ENCODE assay signal across 21 cellular contexts in the genomic region with DNA sequence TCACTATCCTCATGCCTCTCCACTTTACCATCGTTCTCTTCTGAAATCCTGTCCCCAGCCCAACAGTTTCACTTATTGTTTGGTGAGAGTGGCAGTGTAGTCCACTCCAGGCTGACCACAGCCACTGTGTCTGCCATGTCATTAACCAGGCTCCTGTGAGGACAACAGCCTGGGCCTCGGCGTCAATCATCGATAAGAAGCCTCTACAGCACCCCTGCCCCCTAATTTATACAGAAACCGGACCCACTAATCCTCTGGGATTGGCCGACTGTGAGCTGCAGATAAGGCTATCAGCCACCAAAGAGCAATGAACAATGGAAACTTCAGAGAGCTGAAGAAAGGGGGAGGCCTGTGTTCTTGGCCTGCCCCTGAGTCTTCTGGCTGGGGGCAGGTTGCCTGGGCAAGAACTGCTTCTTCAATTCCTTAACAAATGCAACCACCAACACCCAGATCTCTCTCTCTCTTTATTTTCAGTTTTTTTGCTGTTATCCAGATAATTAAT. TPM values are rescaled to one million over a fixed set of nuclear protein-coding genes. Genes with fewer than 3 reads are reported as not detected.
DNase-seq lines count a peak whose midpoint lies in the region; ATAC-seq and TF ChIP-seq lines count a peak whose summit lies in the region.
"Had no signal": no experiment of that assay in that cellular context is flagged by ENCODE, and none has a peak within 500 bp of the region (broad histone marks: within the 10 kb centered on the region; RNA-seq: fewer than 3 reads in every experiment).

No MANE protein-coding gene starts in this region.

- H2AFZ ChIP-seq in SU-DHL-6 (ENCODE audit: low read depth, low read length, severe bottlenecking): no peak overlapping the region

- no peak for TF ChIP-seq EP300 in esophagus muscularis mucosa (IDR thresholded peaks at IDR 0.05)
- no peak for TF ChIP-seq EP300 in stomach (IDR thresholded peaks at IDR 0.05)

- CTCF ChIA-PET in activated CD8-positive, alpha-beta T cell treated with anti-CD3 and anti-CD28 coated beads, Interleukin-2, amount 10 ng/mL, durations not matched to agents 7 days and 5 days (lab: Charles Lee): no interaction called here
- CTCF ChIA-PET in activated CD8-positive, alpha-beta T cell treated with anti-CD3 and anti-CD28 coated beads for 36 hours (lab: Charles Lee): interaction anchor here (2.6 kb wide), 1 partner anchor 49 kb away, joined by 7 read pairs; no protein-coding TSS in a partner anchor

- WGBS in esophagus muscularis mucosa: 70% methylated on average over 6 of the region's 6 CpGs
- WGBS in stomach, 5 donors: 27 to 41% (median 36%) methylated on average over 6 of the region's 6 CpGs

- H3K27ac ChIP-seq in SU-DHL-6 (ENCODE audit: low read depth, low read length): 0 out of 2 replicates have a peak overlapping the region, but pooled peaks have one; percentile 2
- H3K27ac ChIP-seq in esophagus muscularis mucosa (replicated peaks in 1 of 4): peak overlapping the region in 3 of 4 donors; percentile 24 to 50 (median 36)
- peak overlapping the region; percentile 28 to 75 (median 69) for H3K27ac ChIP-seq in stomach
- H3K27ac ChIP-seq: ovary had no signal

- H3K9me2 ChIP-seq in SU-DHL-6 (replicated peaks; ENCODE audit: insufficient read depth, low read length): no peaks in the 10 kb centered on the region

- H3K36me3 ChIP-seq in SU-DHL-6 (ENCODE audit: low read length) (no peaks in the 10 kb centered on the region), esophagus muscularis mucosa (peaks cover 13 to 86% (median 75%) of the 10 kb centered on the region in 4 donors), stomach (peaks cover 42 to 78% (median 76%) of the 10 kb centered on the region in 4 donors)
- H3K36me3 ChIP-seq: ovary had no signal

- H3K27ac Mint-ChIP-seq in activated CD8-positive, alpha-beta T cell treated with anti-CD3 and anti-CD28 coated beads, Interleukin-2, amount 10 ng/mL, durations not matched to agents 7 days and 5 days: peak overlapping the region; percentile 5
- H3K27ac Mint-ChIP-seq in activated CD8-positive, alpha-beta T cell treated with anti-CD3 and anti-CD28 coated beads for 36 hours: no peak overlapping the region
- H3K27ac Mint-ChIP-seq: activated B cell treated with CpG ODN at 0.5 μM for 24 hours; activated naive CD8-positive, alpha-beta T cell; stimulated activated naive CD8-positive, alpha-beta T cell treated with anti-CD3 and anti-CD28 coated beads, Interleukin-15, Interleukin-2, amounts not matched to agents 100 ng/mL and 50 ng/mL, for 24 hours had no signal

- H3K4me1 ChIP-seq in esophagus muscularis mucosa (peaks cover 0 to 29% (median 18%) of the 10 kb centered on the region in 4 donors), stomach (peaks cover 29 to 54% (median 37%) of the 10 kb centered on the region in 4 donors)

- no peaks in the 10 kb centered on the region for H4K20me1 ChIP-seq in SU-DHL-6 (ENCODE audit: low read depth, low read length)

- peaks cover 4% of the 10 kb centered on the region for H3K4me1 Mint-ChIP-seq in activated CD8-positive, alpha-beta T cell treated with anti-CD3 and anti-CD28 coated beads, Interleukin-2, amount 10 ng/mL, durations not matched to agents 7 days and 5 days (ENCODE audit: low read depth)
- H3K4me1 Mint-ChIP-seq in activated CD8-positive, alpha-beta T cell treated with anti-CD3 and anti-CD28 coated beads for 36 hours (ENCODE audit: low read depth): peaks cover 10% of the 10 kb centered on the region

- intact Hi-C loops in activated CD8-positive, alpha-beta T cell treated with anti-CD3 and anti-CD28 coated beads for 36 hours (cut with micrococcal nuclease): no loop called here
- intact Hi-C loops in esophagus muscularis mucosa (cut with DNase I): no loop called here
- intact Hi-C loops in stomach (cut with DNase I; ENCODE audit: low total_unique reads): no loop called here

- TF ChIP-seq POLR2A in esophagus muscularis mucosa (IDR thresholded peaks at IDR 0.05; ENCODE audit: low read depth) (no peak), stomach (IDR thresholded peaks at IDR 0.05) (no peak)

- no peaks in the 10 kb centered on the region for H3K79me2 ChIP-seq in SU-DHL-6 (ENCODE audit: insufficient read depth, low read length)

- no peak overlapping the region for H3K4me3 Mint-ChIP-seq in activated CD8-positive, alpha-beta T cell treated with anti-CD3 and anti-CD28 coated beads, Interleukin-2, amount 10 ng/mL, durations not matched to agents 7 days and 5 days
- H3K4me3 Mint-ChIP-seq in activated CD8-positive, alpha-beta T cell treated with anti-CD3 and anti-CD28 coated beads for 36 hours: no peak overlapping the region
- H3K4me3 Mint-ChIP-seq: activated B cell treated with CpG ODN at 0.5 μM for 24 hours; activated naive CD8-positive, alpha-beta T cell; CD4-positive, alpha-beta memory T cell; stimulated activated naive CD8-positive, alpha-beta T cell treated with anti-CD3 and anti-CD28 coated beads, Interleukin-15, Interleukin-2, amounts not matched to agents 100 ng/mL and 50 ng/mL, for 24 hours had no signal

- no peak overlapping the region for H3K9ac ChIP-seq in SU-DHL-6 (ENCODE audit: low read length)

- no peaks in the 10 kb centered on the region for H3F3A ChIP-seq in SU-DHL-6 (ENCODE audit: insufficient read depth)

- H3K27me3 ChIP-seq in SU-DHL-6 (ENCODE audit: low read length) (no peaks in the 10 kb centered on the region), esophagus muscularis mucosa (no peaks in the 10 kb centered on the region), stomach (no peaks in the 10 kb centered on the region)
- H3K27me3 ChIP-seq: ovary had no signal

- no peaks in the 10 kb centered on the region for H3K9me3 Mint-ChIP-seq in activated CD8-positive, alpha-beta T cell treated with anti-CD3 and anti-CD28 coated beads, Interleukin-2, amount 10 ng/mL, durations not matched to agents 7 days and 5 days (ENCODE audit: insufficient read depth)
- no peaks in the 10 kb centered on the region for H3K9me3 Mint-ChIP-seq in activated CD8-positive, alpha-beta T cell treated with anti-CD3 and anti-CD28 coated beads for 36 hours
- H3K9me3 Mint-ChIP-seq: activated B cell treated with CpG ODN at 0.5 μM for 24 hours; CD4-positive, alpha-beta memory T cell; stimulated activated naive CD8-positive, alpha-beta T cell treated with anti-CD3 and anti-CD28 coated beads, Interleukin-15, Interleukin-2, amounts not matched to agents 100 ng/mL and 50 ng/mL, for 24 hours had no signal

- TF ChIP-seq CTCF in activated CD8-positive, alpha-beta T cell treated with anti-CD3 and anti-CD28 coated beads for 36 hours (IDR thresholded peaks at IDR 0.05): no peak
- TF ChIP-seq CTCF in SU-DHL-6 (IDR thresholded peaks at IDR 0.05; ENCODE audit: insufficient read depth, low read length, poor library complexity, severe bottlenecking): no peak
- TF ChIP-seq CTCF in esophagus muscularis mucosa (IDR thresholded peaks at IDR 0.05): no peak
- no peak for TF ChIP-seq CTCF in stomach (IDR thresholded peaks at IDR 0.05)

- H3K36me3 Mint-ChIP-seq in activated CD8-positive, alpha-beta T cell treated with anti-CD3 and anti-CD28 coated beads, Interleukin-2, amount 10 ng/mL, durations not matched to agents 7 days and 5 days (ENCODE audit: low read depth): peaks cover 40% of the 10 kb centered on the region
- peaks cover 26% of the 10 kb centered on the region for H3K36me3 Mint-ChIP-seq in activated CD8-positive, alpha-beta T cell treated with anti-CD3 and anti-CD28 coated beads for 36 hours (ENCODE audit: low read depth)

- no peaks in the 10 kb centered on the region for H3K27me3 Mint-ChIP-seq in activated CD8-positive, alpha-beta T cell treated with anti-CD3 and anti-CD28 coated beads, Interleukin-2, amount 10 ng/mL, durations not matched to agents 7 days and 5 days (ENCODE audit: low read depth)
- no peaks in the 10 kb centered on the region for H3K27me3 Mint-ChIP-seq in activated CD8-positive, alpha-beta T cell treated with anti-CD3 and anti-CD28 coated beads for 36 hours
- H3K27me3 Mint-ChIP-seq: activated B cell treated with CpG ODN at 0.5 μM for 24 hours; activated naive CD8-positive, alpha-beta T cell; CD4-positive, alpha-beta memory T cell; stimulated activated naive CD8-positive, alpha-beta T cell treated with anti-CD3 and anti-CD28 coated beads, Interleukin-15, Interleukin-2, amounts not matched to agents 100 ng/mL and 50 ng/mL, for 24 hours had no signal

- POLR2A ChIA-PET in activated CD8-positive, alpha-beta T cell treated with anti-CD3 and anti-CD28 coated beads, Interleukin-2, amount 10 ng/mL, durations not matched to agents 7 days and 5 days (lab: Charles Lee): interaction anchor here (0.6 to 0.7 kb wide), 2 partner anchors 8 to 1567 kb away, joined by 3 to 4 read pairs; no protein-coding TSS in a partner anchor
- POLR2A ChIA-PET in activated CD8-positive, alpha-beta T cell treated with anti-CD3 and anti-CD28 coated beads for 36 hours (lab: Charles Lee): interaction anchor here (0.8 kb wide), 1 partner anchor 9 kb away, joined by 3 read pairs; no protein-coding TSS in a partner anchor

- no peak for DNase-seq in activated CD8-positive, alpha-beta T cell treated with anti-CD3 and anti-CD28 coated beads, Interleukin-2, amount 10 ng/mL, durations not matched to agents 7 days and 5 days
- DNase-seq in activated CD8-positive, alpha-beta T cell treated with anti-CD3 and anti-CD28 coated beads for 36 hours: no peak
- DNase-seq in esophagus muscularis mucosa (ENCODE audit: extremely low spot score): no peak
- no peak for DNase-seq in stomach
- no peak for DNase-seq in NCI-H2107 (lab: John Stamatoyannopoulos, UW)
- no peak for DNase-seq in HT-29 (ENCODE audit: low spot score)
- DNase-seq: activated B cell treated with CpG ODN at 0.5 μM for 24 hours; CD4-positive, alpha-beta memory T cell; central memory CD4-positive, alpha-beta T cell; foreskin melanocyte; Kasumi-1; NCI-H1417 treated with DMSO at 0.1 percent for 48 hours; NCI-H226 had no signal

- H3K9me3 ChIP-seq in SU-DHL-6 (ENCODE audit: insufficient read depth, low read length) (no peaks in the 10 kb centered on the region), esophagus muscularis mucosa (no peaks in the 10 kb centered on the region), stomach (no peaks in the 10 kb centered on the region)
- H3K9me3 ChIP-seq: ovary had no signal

- ATAC-seq in activated CD8-positive, alpha-beta T cell treated with anti-CD3 and anti-CD28 coated beads, Interleukin-2, amount 10 ng/mL, durations not matched to agents 7 days and 5 days: no peak
- ATAC-seq in activated CD8-positive, alpha-beta T cell treated with anti-CD3 and anti-CD28 coated beads for 36 hours: no peak
- no peak for ATAC-seq in GM21423 (IDR thresholded peaks at IDR 0.05; ENCODE audit: unreplicated experiment)
- ATAC-seq: GM12878 had no signal

- no peak overlapping the region for H3K4me2 ChIP-seq in SU-DHL-6 (ENCODE audit: low read depth, low read length, poor library complexity, severe bottlenecking)

- H3K4me3 ChIP-seq in SU-DHL-6 (ENCODE audit: insufficient read depth, low read length, poor library complexity, severe bottlenecking): no peak overlapping the region
- H3K4me3 ChIP-seq in esophagus muscularis mucosa: no peak overlapping the region
- no peak overlapping the region for H3K4me3 ChIP-seq in stomach
- H3K4me3 ChIP-seq: GM12878, lung, ovary, skin epidermis had no signal

RNA-seq across cellular contexts. Expression of a gene that starts 3.4 kb away (rescaled TPM):
- 10 to 100 TPM in 1 of 2 experiments, 1 to 10 TPM in 1; 9.8 to 12.2 TPM for total RNA-seq in activated CD8-positive, alpha-beta T cell treated with anti-CD3 and anti-CD28 coated beads, Interleukin-2, amount 10 ng/mL, durations not matched to agents 7 days and 5 days
- total RNA-seq in activated CD8-positive, alpha-beta T cell treated with anti-CD3 and anti-CD28 coated beads for 36 hours: 10 to 100 TPM; 13.3 to 14.0 TPM
- total RNA-seq in esophagus muscularis mucosa: 10 to 100 TPM in 2 of 4 donors, 1 to 10 TPM in 2; 8.1 to 20.7 (median 13.9) TPM
- 100 to 1,000 TPM in 1 of 5 donors, 10 to 100 TPM in 2, 1 to 10 TPM in 1, under 1 TPM in 1; 0.87 to 224 (median 10.1) TPM for total RNA-seq in stomach
- polyA plus RNA-seq in stomach: 10 to 100 TPM; 14.6 to 30.3 (median 16.6) TPM
- 4.5 and 6.6 TPM in 2 replicates for total RNA-seq in HT-29 (2014; rRNA removed; shearing (Covaris generic))

RNA-seq across cellular contexts. Expression of a gene that starts 8.1 kb away (rescaled TPM):
- total RNA-seq in activated CD8-positive, alpha-beta T cell treated with anti-CD3 and anti-CD28 coated beads, Interleukin-2, amount 10 ng/mL, durations not matched to agents 7 days and 5 days: 10 to 100 TPM; 40.4 to 46.6 TPM
- total RNA-seq in activated CD8-positive, alpha-beta T cell treated with anti-CD3 and anti-CD28 coated beads for 36 hours: 10 to 100 TPM; 24.6 to 28.7 TPM
- total RNA-seq in esophagus muscularis mucosa: 10 to 100 TPM; 52.7 to 76.7 (median 68.9) TPM
- 10 to 100 TPM in 4 of 5 donors, 1 to 10 TPM in 1; 7.3 to 52.6 (median 33.5) TPM for total RNA-seq in stomach
- polyA plus RNA-seq in stomach: 10 to 100 TPM; 31.3 to 41.9 (median 36.2) TPM
- total RNA-seq in HT-29 (2014; rRNA removed; shearing (Covaris generic)): 48.6 and 52.8 TPM in 2 replicates

RNA-seq across cellular contexts. Expression of a gene that starts 10.4 kb away (rescaled TPM):
- total RNA-seq in activated CD8-positive, alpha-beta T cell treated with anti-CD3 and anti-CD28 coated beads, Interleukin-2, amount 10 ng/mL, durations not matched to agents 7 days and 5 days: 10 to 100 TPM; 40.4 to 43.3 TPM
- total RNA-seq in activated CD8-positive, alpha-beta T cell treated with anti-CD3 and anti-CD28 coated beads for 36 hours: 10 to 100 TPM; 55.4 to 57.9 TPM
- total RNA-seq in esophagus muscularis mucosa (10 to 100 TPM; 76.2 to 91.4 (median 88.5) TPM), stomach (10 to 100 TPM; 22.6 to 71.4 (median 50.9) TPM)
- polyA plus RNA-seq in stomach: 100 to 1,000 TPM in 1 of 3 donors, 10 to 100 TPM in 2; 92.5 to 107 (median 93.2) TPM
- total RNA-seq in HT-29 (2014; rRNA removed; shearing (Covaris generic)): 45.4 and 50.5 TPM in 2 replicates

RNA-seq across cellular contexts. Expression of a gene that starts 13.9 kb away (rescaled TPM):
- 10 to 100 TPM; 15.4 to 17.1 TPM for total RNA-seq in activated CD8-positive, alpha-beta T cell treated with anti-CD3 and anti-CD28 coated beads, Interleukin-2, amount 10 ng/mL, durations not matched to agents 7 days and 5 days
- 10 to 100 TPM; 14.4 to 21.7 TPM for total RNA-seq in activated CD8-positive, alpha-beta T cell treated with anti-CD3 and anti-CD28 coated beads for 36 hours
- 10 to 100 TPM; 14.9 to 31.4 (median 20.8) TPM for total RNA-seq in esophagus muscularis mucosa
- 10 to 100 TPM in 4 of 5 donors, 1 to 10 TPM in 1; 5.8 to 73.0 (median 35.7) TPM for total RNA-seq in stomach
- polyA plus RNA-seq in stomach: 10 to 100 TPM in 1 of 3 donors, 1 to 10 TPM in 2; 5.8 to 11.1 (median 7.9) TPM
- total RNA-seq in HT-29 (2014; rRNA removed; shearing (Covaris generic)): 19.7 and 56.2 TPM in 2 replicates

RNA-seq across cellular contexts. Expression of a gene that starts 16.1 kb away (rescaled TPM):
- total RNA-seq in activated CD8-positive, alpha-beta T cell treated with anti-CD3 and anti-CD28 coated beads, Interleukin-2, amount 10 ng/mL, durations not matched to agents 7 days and 5 days: under 1 TPM; 0.37 to 0.45 TPM
- 1 to 10 TPM; 1.1 to 1.6 TPM for total RNA-seq in activated CD8-positive, alpha-beta T cell treated with anti-CD3 and anti-CD28 coated beads for 36 hours
- total RNA-seq in esophagus muscularis mucosa (1 to 10 TPM; 2.7 to 4.4 (median 4.0) TPM), stomach (under 1 TPM in 3 of 5 donors, not detected in 2; 0.18 to 0.87 (median 0.87) TPM)
- 1 to 10 TPM; 1.9 to 6.0 (median 3.4) TPM for polyA plus RNA-seq in stomach
- total RNA-seq in HT-29 (2014; rRNA removed; shearing (Covaris generic)): not detected in 2 replicates
- total RNA-seq: activated B cell treated with CpG ODN at 0.5 μM for 24 hours had no signal

Comparison
In these comparisons a context has a peak if more than half of its experiments do, and no peak if none do; other contexts are left out.
1. H3K27ac ChIP-seq: peak in every context shown above with its lines; median percentile 69 in stomach; 36 in esophagus muscularis mucosa; 2 in SU-DHL-6.